In genomic region chr12:48000878-48001321, GRCh38 we compare ENCODE assay signal across 8 cellular contexts. TPM values are rescaled to one million over a fixed set of nuclear protein-coding genes. Genes with fewer than 3 reads are reported as not detected.
A peak's percentile ranks its signal among the peaks of the same experiment; 100 is the strongest.
DNase-seq lines count a peak whose midpoint lies in the region; ATAC-seq and TF ChIP-seq lines count a peak whose summit lies in the region.

No MANE protein-coding gene starts in this region.

- H3K9me3 ChIP-seq in heart left ventricle = no peaks in the 10 kb centered on the region

- no peaks in the 10 kb centered on the region for H3K36me3 Mint-ChIP-seq in activated CD4-positive, alpha-beta memory T cell treated with anti-CD3 and anti-CD28 coated beads for 36 hours

- TF ChIP-seq POLR2A in heart left ventricle (IDR thresholded peaks at IDR 0.05) = no peak

- intact Hi-C loops in activated CD4-positive, alpha-beta memory T cell treated with anti-CD3 and anti-CD28 coated beads for 36 hours (cut with micrococcal nuclease) = loop anchor here (5.0 kb wide), 1 partner anchor 186 kb away; no protein-coding TSS in a partner anchor
- intact Hi-C loops in heart left ventricle (cut with DNase I) = loop anchor here in 2 of 10 donors (5.0 kb wide), 1 partner anchor 39 kb away; the partner anchor contains the start of gene TMEM106C (in 2 of the 2)

- peaks cover 73% of the 10 kb centered on the region for H3K27me3 Mint-ChIP-seq in activated CD4-positive, alpha-beta memory T cell treated with anti-CD3 and anti-CD28 coated beads for 36 hours

- peak overlapping the region; percentile 61 for H3K4me3 Mint-ChIP-seq in activated CD4-positive, alpha-beta memory T cell treated with anti-CD3 and anti-CD28 coated beads for 36 hours

- H3K4me1 Mint-ChIP-seq in activated CD4-positive, alpha-beta memory T cell treated with anti-CD3 and anti-CD28 coated beads for 36 hours (ENCODE audit: low read depth) = peaks cover 36% of the 10 kb centered on the region

- H3K9me3 Mint-ChIP-seq in activated CD4-positive, alpha-beta memory T cell treated with anti-CD3 and anti-CD28 coated beads for 36 hours = no peaks in the 10 kb centered on the region

- H3K27ac ChIP-seq in C4-2B (peak overlapping the region; percentile 28), heart left ventricle (peak overlapping the region in 6 of 12 donors; percentile 15 to 65 (median 50))

- no peak overlapping the region for H3K27ac Mint-ChIP-seq in activated CD4-positive, alpha-beta memory T cell treated with anti-CD3 and anti-CD28 coated beads for 36 hours

- DNase-seq in HT1080 (ENCODE audit: low read depth) (peak; percentile 63), heart left ventricle (peak in 3 of 5 donors; percentile 32 to 57 (median 48)), renal cortical epithelial cell (ENCODE audit: low read depth) (peak; percentile 55), SKM-1 treated with dmso at 0.1 percent for 144 hours (lab: John Stamatoyannopoulos, UW; ENCODE audit: unreplicated experiment) (no peak)
- peak; percentile 29 for DNase-seq in activated CD4-positive, alpha-beta memory T cell treated with anti-CD3 and anti-CD28 coated beads for 36 hours
- no peak for DNase-seq in effector CD8-positive, alpha-beta T cell (lab: John Stamatoyannopoulos, UW)

- CTCF ChIA-PET in activated CD4-positive, alpha-beta memory T cell treated with anti-CD3 and anti-CD28 coated beads for 36 hours (lab: Charles Lee) = interaction anchor here (1.1 kb wide), 1 partner anchor 182 kb away, joined by 3 read pairs; no protein-coding TSS in a partner anchor

- H3K4me3 ChIP-seq in heart left ventricle = peak overlapping the region; percentile 6 to 65 (median 54)

- peak in 3 of 4 donors; percentile 41 to 80 (median 61) for ATAC-seq in heart left ventricle
- ATAC-seq in HG02763 (IDR thresholded peaks at IDR 0.05; ENCODE audit: unreplicated experiment) = no peak

- TF ChIP-seq CTCF in C4-2B (conservative IDR thresholded peaks at IDR 0.05) (no peak; the same call in 1 of the 2 replicates), heart left ventricle (IDR thresholded peaks at IDR 0.05) (no peak)

- H3K36me3 ChIP-seq in heart left ventricle = no peaks in the 10 kb centered on the region

- H3K27me3 ChIP-seq in heart left ventricle = peaks cover 20 to 80% (median 37%) of the 10 kb centered on the region in 9 donors

- POLR2A ChIA-PET in activated CD4-positive, alpha-beta memory T cell treated with anti-CD3 and anti-CD28 coated beads for 36 hours (lab: Charles Lee) = no interaction called here

- WGBS in heart left ventricle, 4 donors = 12 to 15% (median 13%) methylated on average over 11 of the region's 11 CpGs

- H3K4me1 ChIP-seq in heart left ventricle = peaks cover 3 to 54% (median 42%) of the 10 kb centered on the region in 12 donors

RNA-seq across cellular contexts. Expression of gene COL2A1, which starts 3.4 kb away (rescaled TPM):
- total RNA-seq in HT1080 (2014; rRNA removed; shearing (Covaris generic)) = 0.02 and 0.07 TPM in 2 replicates
- polyA plus RNA-seq in HT1080 (2015; cell fraction: cytosol; rRNA removed) = 0.05 TPM in 1 of 2 replicates, not detected in the other
- 0.09 and 0.23 TPM in 2 replicates for polyA plus RNA-seq in HT1080 (2015; cell fraction: nucleus; rRNA removed)
- not detected for total RNA-seq in activated CD4-positive, alpha-beta memory T cell treated with anti-CD3 and anti-CD28 coated beads for 36 hours
- under 1 TPM in 2 of 9 donors, not detected in 7; 0.05 to 0.39 TPM for total RNA-seq in heart left ventricle
- under 1 TPM in 1 of 2 donors, not detected in 1; 0.04 TPM for polyA plus RNA-seq in heart left ventricle
- not detected in 2 replicates for total RNA-seq in renal cortical epithelial cell

RNA-seq across cellular contexts. Expression of gene TMEM106C, which starts 37.5 kb away (rescaled TPM):
- total RNA-seq in HT1080 (2014; rRNA removed; shearing (Covaris generic)) = 133 and 139 TPM in 2 replicates
- polyA plus RNA-seq in HT1080 (2015; cell fraction: cytosol; rRNA removed) = 119 and 160 TPM in 2 replicates
- 78.5 and 89.8 TPM in 2 replicates for polyA plus RNA-seq in HT1080 (2015; cell fraction: nucleus; rRNA removed)
- 100 to 1,000 TPM; 179 to 182 TPM for total RNA-seq in activated CD4-positive, alpha-beta memory T cell treated with anti-CD3 and anti-CD28 coated beads for 36 hours
- total RNA-seq in heart left ventricle (10 to 100 TPM; 39.3 to 66.6 (median 50.0) TPM), renal cortical epithelial cell (85.7 and 112 TPM in 2 replicates)
- polyA plus RNA-seq in heart left ventricle = 10 to 100 TPM; 23.0 to 63.9 TPM

Comparison
In these comparisons a context has a peak if more than half of its experiments do, and no peak if none do; other contexts are left out.
1. DNase-seq: peak in HT1080 (single experiment), activated CD4-positive, alpha-beta memory T cell treated with anti-CD3 and anti-CD28 coated beads for 36 hours (single experiment), heart left ventricle (3 of 5) and renal cortical epithelial cell (single experiment); none in effector CD8-positive, alpha-beta T cell (single experiment) and SKM-1 treated with dmso at 0.1 percent for 144 hours (single experiment).